21 cellular contexts compared by ENCODE assay signal in genomic region chr11:117070016-117070415, GRCh38. TPM values are rescaled to one million over a fixed set of nuclear protein-coding genes. Genes with fewer than 3 reads are reported as not detected.
A peak's percentile ranks its signal among the peaks of the same experiment; 100 is the strongest.
DNase-seq lines count a peak whose midpoint lies in the region; ATAC-seq, FAIRE-seq and TF ChIP-seq lines count a peak whose summit lies in the region.
"Had no signal": no experiment of that assay in that cellular context is flagged by ENCODE, and none has a peak within 500 bp of the region (broad histone marks: within the 10 kb centered on the region; RNA-seq: fewer than 3 reads in every experiment).

No MANE protein-coding gene starts in this region.

- H2AFZ ChIP-seq in KMS-11 (ENCODE audit: low read depth) = no peak overlapping the region
- H2AFZ ChIP-seq: hepatocyte, neural progenitor cell had no signal

- no peak overlapping the region for H3K9ac ChIP-seq in KMS-11
- H3K9ac ChIP-seq: neural progenitor cell had no signal

- TF ChIP-seq CTCF in A549 (IDR thresholded peaks at IDR 0.05) (no peak), KMS-11 (conservative IDR thresholded peaks at IDR 0.05; ENCODE audit: low read depth, low read length) (no peak), fibroblast of the aortic adventitia (IDR thresholded peaks at IDR 0.05; ENCODE audit: insufficient read depth, low read length) (no peak), glutamatergic neuron (IDR thresholded peaks at IDR 0.05; ENCODE audit: partially characterized antibody, unreplicated experiment) (no peak), spleen (IDR thresholded peaks at IDR 0.05 in 8 of 11, conservative IDR thresholded peaks at IDR 0.05 in 3 of 11) (no peak)

- intact Hi-C loops in spleen (cut with DNase I; ENCODE audit: low total_unique reads) = no loop called here

- no peak for TF ChIP-seq EP300 in A549 (IDR thresholded peaks at IDR 0.05)

- H3K9me3 ChIP-seq in A549 (no peaks in the 10 kb centered on the region), spleen (no peaks in the 10 kb centered on the region)
- H3K9me3 ChIP-seq: transverse colon had no signal

- no peaks in the 10 kb centered on the region for H4K20me1 ChIP-seq in KMS-11 (ENCODE audit: insufficient read depth)

- 18% methylated on average over 1 of the region's 1 CpG for WGBS in A549 (ENCODE audit: missing lambda C conversion rate)
- WGBS in spleen, 5 donors = 53 to 93% (median 77%) methylated on average over 1 of the region's 1 CpG

- H3K36me3 Mint-ChIP-seq in activated T-helper 17 cell treated with anti-CD3 and anti-CD28 coated beads, Interleukin-2, amount 50 U/mL, for 72 hours (ENCODE audit: low read depth) = peaks cover 13% of the 10 kb centered on the region
- H3K36me3 Mint-ChIP-seq in glutamatergic neuron (ENCODE audit: unreplicated experiment) = no peaks in the 10 kb centered on the region

- peak overlapping the region; percentile 73 for H3K4me2 ChIP-seq in A549
- 0 out of 2 replicates have a peak overlapping the region, but pooled peaks have one; percentile 10 for H3K4me2 ChIP-seq in KMS-11
- H3K4me2 ChIP-seq: hepatocyte, neural progenitor cell had no signal

- H3K27me3 ChIP-seq in KMS-11 (ENCODE audit: insufficient read depth, low read depth) = no peaks in the 10 kb centered on the region
- H3K27me3 ChIP-seq in spleen (replicated peaks in 1 of 7) = no peaks in the 10 kb centered on the region
- H3K27me3 ChIP-seq: hepatocyte, neural progenitor cell, transverse colon had no signal

- no peak for TF ChIP-seq POLR2A in A549 (IDR thresholded peaks at IDR 0.05; ENCODE audit: low read length)
- no peak for TF ChIP-seq POLR2A in spleen (IDR thresholded peaks at IDR 0.05)

- CTCF ChIA-PET in A549 (lab: Yijun Ruan, JAX) = no interaction called here

- no peak for FAIRE-seq in A549 (lab: Jason Lieb, UNC)
- FAIRE-seq: kidney had no signal

- H3K4me3 ChIP-seq in A549 (no peak overlapping the region), KMS-11 (IDR thresholded peaks at IDR 0.05; ENCODE audit: insufficient read depth, low read depth, low read length) (no peak overlapping the region), fibroblast of the aortic adventitia (ENCODE audit: low read depth, low read length) (no peak overlapping the region), spleen (no peak overlapping the region)
- H3K4me3 ChIP-seq: hepatocyte, neural progenitor cell, transverse colon had no signal

- ATAC-seq in A549 = no peak
- no peak for ATAC-seq in activated T-helper 17 cell treated with anti-CD3 and anti-CD28 coated beads, Interleukin-2, amount 50 U/mL, for 72 hours (replicated peaks)
- ATAC-seq: activated naive CD8-positive, alpha-beta T cell treated with anti-CD3 and anti-CD28 coated beads, Interleukin-2, amount 50 U/mL, for 24 hours; stimulated activated effector memory CD8-positive, alpha-beta T cell treated with anti-CD3 and anti-CD28 coated beads, Interleukin-12 subunit alpha, Interleukin-12 subunit beta, amount 100 ng/mL, for 72 hours had no signal

- DNase-seq in A549 (ENCODE audit: low read depth in 1 of 2, low spot score in 1 of 2) = no peak
- DNase-seq in fibroblast of the aortic adventitia (ENCODE audit: low read depth) = peak; percentile 73
- no peak for DNase-seq in mucosa of gallbladder (ENCODE audit: low spot score)
- DNase-seq in glutamatergic neuron = no peak
- DNase-seq in activated naive CD4-positive, alpha-beta T cell (lab: John Stamatoyannopoulos, UW) = no peak
- DNase-seq in spleen = no peak
- DNase-seq: activated CD4-positive, CD25-positive, alpha-beta regulatory T cell treated with anti-CD3 and anti-CD28 coated beads, Interleukin-2, amount 50 U/mL, for 72 hours; activated naive CD8-positive, alpha-beta T cell treated with anti-CD3 and anti-CD28 coated beads, Interleukin-2, amount 50 U/mL, for 24 hours; CD4-positive, CD25-positive, alpha-beta regulatory T cell; effector memory CD4-positive, alpha-beta T cell; kidney; NCI-H2029; NCI-H510A treated with DMSO at 0.1 percent for 48 hours; SIG-M5; transverse colon had no signal

- H3K27ac ChIP-seq in A549 (peak overlapping the region; percentile 71 to 83; a peak in 5 of 6 replicates), KMS-11 (no peak overlapping the region), spleen (peak overlapping the region in 1 of 8 donors; percentile 5)
- H3K27ac ChIP-seq: hepatocyte, neural progenitor cell had no signal

- no peaks in the 10 kb centered on the region for H3K36me3 ChIP-seq in KMS-11 (ENCODE audit: insufficient read depth)
- H3K36me3 ChIP-seq in spleen = no peaks in the 10 kb centered on the region
- H3K36me3 ChIP-seq: neural progenitor cell, transverse colon had no signal

- H3K79me2 ChIP-seq in KMS-11 (ENCODE audit: insufficient read depth, low read depth) = peaks cover 69% of the 10 kb centered on the region; the same call in 1 of the 2 replicates

- H3K27ac Mint-ChIP-seq in activated T-helper 17 cell treated with anti-CD3 and anti-CD28 coated beads, Interleukin-2, amount 50 U/mL, for 72 hours = peak overlapping the region; percentile 42
- no peak overlapping the region for H3K27ac Mint-ChIP-seq in glutamatergic neuron (ENCODE audit: unreplicated experiment)
- H3K27ac Mint-ChIP-seq: activated naive CD8-positive, alpha-beta T cell treated with anti-CD3 and anti-CD28 coated beads, Interleukin-2, amount 50 U/mL, for 24 hours; neural progenitor cell; stimulated activated effector memory CD8-positive, alpha-beta T cell treated with anti-CD3 and anti-CD28 coated beads, Interleukin-12 subunit alpha, Interleukin-12 subunit beta, amount 100 ng/mL, for 72 hours; T-helper 1 cell treated with Interleukin-12 subunit alpha and Interleukin-12 subunit beta and Interleukin-4 antibody, amounts not matched to agents 30 μg/mL and 1 μg/mL, for 36 hours had no signal

- H3K4me3 Mint-ChIP-seq in activated T-helper 17 cell treated with anti-CD3 and anti-CD28 coated beads, Interleukin-2, amount 50 U/mL, for 72 hours = no peak overlapping the region
- no peak overlapping the region for H3K4me3 Mint-ChIP-seq in glutamatergic neuron (ENCODE audit: unreplicated experiment)
- H3K4me3 Mint-ChIP-seq: activated naive CD8-positive, alpha-beta T cell treated with anti-CD3 and anti-CD28 coated beads, Interleukin-2, amount 50 U/mL, for 24 hours; CD4-positive, CD25-positive, alpha-beta regulatory T cell; neural progenitor cell; stimulated activated effector memory CD8-positive, alpha-beta T cell treated with anti-CD3 and anti-CD28 coated beads, Interleukin-12 subunit alpha, Interleukin-12 subunit beta, amount 100 ng/mL, for 72 hours; T-helper 1 cell treated with Interleukin-12 subunit alpha and Interleukin-12 subunit beta and Interleukin-4 antibody, amounts not matched to agents 30 μg/mL and 1 μg/mL, for 36 hours had no signal

- H3K4me1 ChIP-seq in A549 = peaks cover 83% of the 10 kb centered on the region
- peaks cover 77% of the 10 kb centered on the region for H3K4me1 ChIP-seq in KMS-11 (ENCODE audit: low read depth, poor library complexity, severe bottlenecking)
- H3K4me1 ChIP-seq in spleen = peaks cover 24 to 94% (median 52%) of the 10 kb centered on the region in 6 donors
- H3K4me1 ChIP-seq: neural progenitor cell had no signal

- H3K4me1 Mint-ChIP-seq in activated T-helper 17 cell treated with anti-CD3 and anti-CD28 coated beads, Interleukin-2, amount 50 U/mL, for 72 hours = peaks cover 45% of the 10 kb centered on the region
- H3K4me1 Mint-ChIP-seq in glutamatergic neuron (ENCODE audit: low read depth, unreplicated experiment) = no peaks in the 10 kb centered on the region

- no peaks in the 10 kb centered on the region for H3K27me3 Mint-ChIP-seq in activated T-helper 17 cell treated with anti-CD3 and anti-CD28 coated beads, Interleukin-2, amount 50 U/mL, for 72 hours
- no peaks in the 10 kb centered on the region for H3K27me3 Mint-ChIP-seq in glutamatergic neuron (ENCODE audit: unreplicated experiment)
- H3K27me3 Mint-ChIP-seq: activated naive CD8-positive, alpha-beta T cell treated with anti-CD3 and anti-CD28 coated beads, Interleukin-2, amount 50 U/mL, for 24 hours; CD4-positive, CD25-positive, alpha-beta regulatory T cell had no signal

- POLR2A ChIA-PET in A549 (lab: Yijun Ruan, JAX) = no interaction called here

- no peaks in the 10 kb centered on the region for H3K9me3 Mint-ChIP-seq in activated T-helper 17 cell treated with anti-CD3 and anti-CD28 coated beads, Interleukin-2, amount 50 U/mL, for 72 hours
- H3K9me3 Mint-ChIP-seq in glutamatergic neuron (ENCODE audit: unreplicated experiment) = no peaks in the 10 kb centered on the region
- H3K9me3 Mint-ChIP-seq: activated naive CD8-positive, alpha-beta T cell treated with anti-CD3 and anti-CD28 coated beads, Interleukin-2, amount 50 U/mL, for 24 hours; neural progenitor cell; stimulated activated effector memory CD8-positive, alpha-beta T cell treated with anti-CD3 and anti-CD28 coated beads, Interleukin-12 subunit alpha, Interleukin-12 subunit beta, amount 100 ng/mL, for 72 hours; T-helper 1 cell treated with Interleukin-12 subunit alpha and Interleukin-12 subunit beta and Interleukin-4 antibody, amounts not matched to agents 30 μg/mL and 1 μg/mL, for 36 hours had no signal

- TF ChIP-seq RAD21 in A549 (conservative IDR thresholded peaks at IDR 0.05 in 1 of 2, IDR thresholded peaks at IDR 0.05 in 1 of 2) = no peak

TF ChIP-seq in A549, 52 proteins besides CTCF, POLR2A, EP300 and RAD21:
- TF ChIP-seq CEBPB (IDR thresholded peaks at IDR 0.05) = 0 out of 4 replicates have a peak, but pooled peaks of 1 of the 2 experiments have one; percentile 17
- TF ChIP-seq GATA3 (IDR thresholded peaks at IDR 0.05; ENCODE audit: borderline replicate concordance) = no peak

RNA-seq across cellular contexts. Expression of gene SIK3, which starts 28.2 kb away (rescaled TPM):
- polyA plus RNA-seq in A549 (2011; rRNA removed) = 8.2 and 12.3 TPM in 2 replicates
- polyA plus RNA-seq in A549 (2012; cell fraction: cytosol; rRNA removed) = 4.3 and 5.4 TPM in 2 replicates
- 10.6 and 12.8 TPM in 2 replicates for polyA plus RNA-seq in A549 (2012; cell fraction: nucleus; rRNA removed)
- polyA plus RNA-seq in A549 (2017; fragmentation: RNase III; extraction: RNeasy Plus Mini Kit Qiagen cat#74134 plus additional on column Dnase treatment) = 7.3 to 9.0 TPM (median 8.7 TPM) in 3 replicates
- polyA minus RNA-seq in A549 (2011; rRNA and poly(A)+ RNA removed) = 17.8 and 25.0 TPM in 2 replicates
- 10 to 100 TPM; 41.9 to 55.7 TPM for total RNA-seq in activated T-helper 17 cell treated with anti-CD3 and anti-CD28 coated beads, Interleukin-2, amount 50 U/mL, for 72 hours
- total RNA-seq in fibroblast of the aortic adventitia (ENCODE audit: low replicate concordance) = 12.8 and 18.4 TPM in 2 replicates
- 54.6 TPM for total RNA-seq in mucosa of gallbladder
- total RNA-seq in glutamatergic neuron (ENCODE audit: unreplicated experiment) = 22.2 TPM
- 100 to 1,000 TPM in 1 of 7 donors, 10 to 100 TPM in 6; 61.0 to 112 (median 70.9) TPM for total RNA-seq in spleen
- polyA plus RNA-seq in spleen = 10 to 100 TPM in 2 of 3 donors, 1 to 10 TPM in 1; 7.8 to 11.8 (median 11.1) TPM
